ENCODE assay signal across 13 cellular contexts in genomic region chr1:19525607-19526545, GRCh38.
"Had no signal": no experiment of that assay in that cellular context is flagged by ENCODE, and none has a peak within 500 bp of the region (broad histone marks: within the 10 kb centered on the region; RNA-seq: fewer than 3 reads in every experiment).

No MANE protein-coding gene starts in this region.

- H3K36me3 ChIP-seq: cardiac muscle cell, spleen, upper lobe of right lung had no signal

- H3K9me3 ChIP-seq: psoas muscle, upper lobe of right lung had no signal

- ATAC-seq: psoas muscle; sciatic nerve; stimulated activated naive CD8-positive, alpha-beta T cell treated with anti-CD3 and anti-CD28 coated beads, Interleukin-15, amount 100 ng/mL, for 72 hours; upper lobe of right lung had no signal

- H3K27ac ChIP-seq: cardiac muscle cell, dorsolateral prefrontal cortex, psoas muscle, spleen, upper lobe of right lung had no signal

- H3K4me3 ChIP-seq: cardiac muscle cell, dorsolateral prefrontal cortex, psoas muscle, spleen, upper lobe of right lung had no signal

- DNase-seq: activated CD4-positive, CD25-positive, alpha-beta regulatory T cell treated with anti-CD3 and anti-CD28 coated beads, Interleukin-2, amount 50 U/mL, for 72 hours; activated naive CD4-positive, alpha-beta T cell treated with anti-CD3 and anti-CD28 coated beads, Interleukin-2, amount 10 ng/mL, durations not matched to agents 7 days and 5 days; activated T-cell treated with anti-CD3 and anti-CD28 coated beads for 4 hours; dorsolateral prefrontal cortex; kidney; psoas muscle; spleen; stimulated activated naive CD8-positive, alpha-beta T cell treated with anti-CD3 and anti-CD28 coated beads, Interleukin-15, amount 100 ng/mL, for 72 hours; T-helper 1 cell; T1000; upper lobe of right lung had no signal

- H3K27me3 ChIP-seq: cardiac muscle cell, dorsolateral prefrontal cortex, spleen, upper lobe of right lung had no signal

- H3K4me1 ChIP-seq: psoas muscle, spleen, upper lobe of right lung had no signal
